16 cellular contexts compared by ENCODE assay signal in genomic region chr17:50696365-50696879, GRCh38. TPM values are rescaled to one million over a fixed set of nuclear protein-coding genes. Genes with fewer than 3 reads are reported as not detected.
DNase-seq lines count a peak whose midpoint lies in the region; ATAC-seq, FAIRE-seq and TF ChIP-seq lines count a peak whose summit lies in the region.
"Had no signal": no experiment of that assay in that cellular context is flagged by ENCODE, and none has a peak within 500 bp of the region (broad histone marks: within the 10 kb centered on the region; RNA-seq: fewer than 3 reads in every experiment).

No MANE protein-coding gene starts in this region.

- intact Hi-C loops in HepG2 (cut with micrococcal nuclease; ENCODE audit: unreplicated experiment): no loop called here

- in situ Hi-C loops in HepG2 (cut with HindIII; ENCODE audit: extremely low pct_ligation_motif_present, low pct_unique_long_range_greater_than_20kb): loop anchor here (5.0 kb wide), 1 partner anchor 214 kb away; no protein-coding TSS in a partner anchor

- H3K27me3 ChIP-seq in MM.1S (replicated peaks; ENCODE audit: insufficient read depth, low read length): no peaks in the 10 kb centered on the region
- no peaks in the 10 kb centered on the region for H3K27me3 ChIP-seq in mesenchymal stem cell (ENCODE audit: control insufficient read depth in 1 of 2, insufficient read depth in 1 of 2, low read length in 2 of 2)
- H3K27me3 ChIP-seq in HepG2 (ENCODE audit: control insufficient read depth in 1 of 2, insufficient read depth in 2 of 2, low read length in 2 of 2): no peaks in the 10 kb centered on the region

- H3K27me3 Mint-ChIP-seq in activated T-cell treated with anti-CD3 and anti-CD28 coated beads, Interleukin-2, amount 50 U/mL, for 72 hours (ENCODE audit: low read depth): no peaks in the 10 kb centered on the region
- no peaks in the 10 kb centered on the region for H3K27me3 Mint-ChIP-seq in activated naive CD8-positive, alpha-beta T cell treated with anti-CD3 and anti-CD28 coated beads for 36 hours
- H3K27me3 Mint-ChIP-seq: IgD-negative memory B cell had no signal

- peak overlapping the region; percentile 37; the same call in 1 of the 2 replicates for H3K9ac ChIP-seq in MM.1S (ENCODE audit: low read length)
- no peak overlapping the region for H3K9ac ChIP-seq in mesenchymal stem cell (ENCODE audit: low read length)
- H3K9ac ChIP-seq in HepG2 (ENCODE audit: insufficient read depth, low read depth, low read length): no peak overlapping the region

- no peak overlapping the region for H2BK5ac ChIP-seq in mesenchymal stem cell (ENCODE audit: low read depth, low read length, poor library complexity, severe bottlenecking)

- no peak overlapping the region for H2AK5ac ChIP-seq in mesenchymal stem cell (ENCODE audit: low read length, severe bottlenecking)

- no peak overlapping the region for H3K23ac ChIP-seq in mesenchymal stem cell (ENCODE audit: low read length in 2 of 2)

- H2AFZ ChIP-seq in MM.1S (ENCODE audit: low read length): no peak overlapping the region
- H2AFZ ChIP-seq in mesenchymal stem cell (ENCODE audit: low read depth, low read length): no peak overlapping the region
- no peak overlapping the region for H2AFZ ChIP-seq in HepG2 (ENCODE audit: low read length)

- no peak for ATAC-seq in activated T-cell treated with anti-CD3 and anti-CD28 coated beads, Interleukin-2, amount 50 U/mL, for 72 hours (replicated peaks in 1 of 2)
- no peak for ATAC-seq in stimulated activated effector memory CD8-positive, alpha-beta T cell treated with anti-CD3 and anti-CD28 coated beads, Interleukin-12 subunit alpha, Interleukin-12 subunit beta, amount 100 ng/mL, for 72 hours
- no peak for ATAC-seq in HepG2

- H3K4me3 ChIP-seq in MM.1S (ENCODE audit: low read length) (peak overlapping the region; percentile 31; the same call in 1 of the 2 replicates), mesenchymal stem cell (ENCODE audit: insufficient read depth in 1 of 2, low read depth in 1 of 2, low read length in 2 of 2) (no peak overlapping the region), HepG2 (replicated peaks in 1 of 3; ENCODE audit: insufficient read depth in 1 of 3, low read depth in 2 of 3, low read length in 3 of 3) (no peak overlapping the region)
- H3K4me3 ChIP-seq: HAP-1 had no signal

- no peaks in the 10 kb centered on the region for H3K9me2 ChIP-seq in MM.1S (replicated peaks; ENCODE audit: insufficient read depth, low read length)

- TF ChIP-seq CTCF in MM.1S (IDR thresholded peaks at IDR 0.05; ENCODE audit: low read length) (no peak), HepG2 (CRISPR knock-in tag; IDR thresholded peaks at IDR 0.05) (no peak)

- no peaks in the 10 kb centered on the region for H3K9me3 Mint-ChIP-seq in activated T-cell treated with anti-CD3 and anti-CD28 coated beads, Interleukin-2, amount 50 U/mL, for 72 hours
- no peaks in the 10 kb centered on the region for H3K9me3 Mint-ChIP-seq in activated naive CD8-positive, alpha-beta T cell treated with anti-CD3 and anti-CD28 coated beads for 36 hours
- H3K9me3 Mint-ChIP-seq in stimulated activated effector memory CD8-positive, alpha-beta T cell treated with anti-CD3 and anti-CD28 coated beads, Interleukin-12 subunit alpha, Interleukin-12 subunit beta, amount 100 ng/mL, for 72 hours: no peaks in the 10 kb centered on the region
- H3K9me3 Mint-ChIP-seq: IgD-negative memory B cell had no signal

- no peak overlapping the region for H3K4me3 Mint-ChIP-seq in activated T-cell treated with anti-CD3 and anti-CD28 coated beads, Interleukin-2, amount 50 U/mL, for 72 hours
- H3K4me3 Mint-ChIP-seq in activated naive CD8-positive, alpha-beta T cell treated with anti-CD3 and anti-CD28 coated beads for 36 hours: no peak overlapping the region
- no peak overlapping the region for H3K4me3 Mint-ChIP-seq in stimulated activated effector memory CD8-positive, alpha-beta T cell treated with anti-CD3 and anti-CD28 coated beads, Interleukin-12 subunit alpha, Interleukin-12 subunit beta, amount 100 ng/mL, for 72 hours
- H3K4me3 Mint-ChIP-seq: IgD-negative memory B cell had no signal

- H3F3A ChIP-seq in MM.1S (ENCODE audit: insufficient read depth, low read length): peaks cover 35% of the 10 kb centered on the region

- H2BK120ac ChIP-seq in mesenchymal stem cell (ENCODE audit: low read depth, low read length): no peak overlapping the region

- no peaks in the 10 kb centered on the region for H4K20me1 ChIP-seq in MM.1S (ENCODE audit: insufficient read depth, low read length)
- H4K20me1 ChIP-seq in HepG2 (ENCODE audit: insufficient read depth, low read length): no peaks in the 10 kb centered on the region

- WGBS in mesenchymal stem cell: 86% methylated on average over 1 of the region's 3 CpGs
- WGBS in HepG2 (ENCODE audit: low lambda C conversion rate): 98% methylated on average over 3 of the region's 3 CpGs

- no peak overlapping the region for H3K4ac ChIP-seq in mesenchymal stem cell (ENCODE audit: low read depth in 1 of 2, low read length in 2 of 2)

- POLR2A ChIA-PET in HepG2 (lab: Yijun Ruan, JAX): interaction anchor here (1.1 to 21.3 kb wide), 6 partner anchors 10 to 153 kb away, joined by 4 to 839 read pairs (median 52); partner anchors contain the start of genes ABCC3, ANKRD40 and LUC7L3

- peaks cover 4 to 32% of the 10 kb centered on the region in 2 donors for H3K36me3 Mint-ChIP-seq in activated T-cell treated with anti-CD3 and anti-CD28 coated beads, Interleukin-2, amount 50 U/mL, for 72 hours (ENCODE audit: insufficient read depth in 2 of 2)
- H3K36me3 Mint-ChIP-seq in activated naive CD8-positive, alpha-beta T cell treated with anti-CD3 and anti-CD28 coated beads for 36 hours: peaks cover 27% of the 10 kb centered on the region
- peaks cover 96% of the 10 kb centered on the region for H3K36me3 Mint-ChIP-seq in stimulated activated effector memory CD8-positive, alpha-beta T cell treated with anti-CD3 and anti-CD28 coated beads, Interleukin-12 subunit alpha, Interleukin-12 subunit beta, amount 100 ng/mL, for 72 hours

- H3K9me3 ChIP-seq in MM.1S (replicated peaks; ENCODE audit: insufficient read depth, low read length): no peaks in the 10 kb centered on the region
- no peaks in the 10 kb centered on the region for H3K9me3 ChIP-seq in mesenchymal stem cell (ENCODE audit: control insufficient read depth, low read length)
- H3K9me3 ChIP-seq in HepG2 (ENCODE audit: low read length): no peaks in the 10 kb centered on the region
- H3K9me3 ChIP-seq: HAP-1 had no signal

- CTCF ChIA-PET in HepG2 (lab: Yijun Ruan, JAX; ENCODE audit: low intra/inter-chr PET ratio, low total read pairs): interaction anchor here (6.0 kb wide), 1 partner anchor 66 kb away, joined by 67 read pairs; no protein-coding TSS in a partner anchor

- peak overlapping the region; percentile 88 for H3K27ac Mint-ChIP-seq in activated T-cell treated with anti-CD3 and anti-CD28 coated beads, Interleukin-2, amount 50 U/mL, for 72 hours
- H3K27ac Mint-ChIP-seq in activated naive CD8-positive, alpha-beta T cell treated with anti-CD3 and anti-CD28 coated beads for 36 hours: peak overlapping the region; percentile 35
- peak overlapping the region; percentile 46 for H3K27ac Mint-ChIP-seq in stimulated activated effector memory CD8-positive, alpha-beta T cell treated with anti-CD3 and anti-CD28 coated beads, Interleukin-12 subunit alpha, Interleukin-12 subunit beta, amount 100 ng/mL, for 72 hours

- H4K8ac ChIP-seq in mesenchymal stem cell (ENCODE audit: low read length): no peak overlapping the region

- H3K4me2 ChIP-seq in MM.1S (ENCODE audit: low read depth, low read length) (peak overlapping the region; percentile 84), mesenchymal stem cell (ENCODE audit: low read length, poor library complexity, severe bottlenecking) (no peak overlapping the region), HepG2 (ENCODE audit: low read depth, low read length) (no peak overlapping the region)

- H3K14ac ChIP-seq in mesenchymal stem cell (ENCODE audit: low read length in 2 of 2): no peak overlapping the region

- H3K18ac ChIP-seq in mesenchymal stem cell (ENCODE audit: low read depth in 1 of 2, low read length in 2 of 2): no peak overlapping the region

- TF ChIP-seq EP300 in HepG2 (IDR thresholded peaks at IDR 0.05; ENCODE audit: low read depth in 2 of 2, low read length in 2 of 2): no peak
- TF ChIP-seq EP300 in HepG2 (CRISPR knock-in tag; IDR thresholded peaks at IDR 0.05; ENCODE audit: borderline replicate concordance): no peak

- H3K4me1 Mint-ChIP-seq in activated T-cell treated with anti-CD3 and anti-CD28 coated beads, Interleukin-2, amount 50 U/mL, for 72 hours (ENCODE audit: low read depth): peaks cover 15% of the 10 kb centered on the region
- peaks cover 21% of the 10 kb centered on the region for H3K4me1 Mint-ChIP-seq in activated naive CD8-positive, alpha-beta T cell treated with anti-CD3 and anti-CD28 coated beads for 36 hours
- H3K4me1 Mint-ChIP-seq in stimulated activated effector memory CD8-positive, alpha-beta T cell treated with anti-CD3 and anti-CD28 coated beads, Interleukin-12 subunit alpha, Interleukin-12 subunit beta, amount 100 ng/mL, for 72 hours: peaks cover 4% of the 10 kb centered on the region

- H3K27ac ChIP-seq in MM.1S (ENCODE audit: low read length) (peak overlapping the region; percentile 82), mesenchymal stem cell (ENCODE audit: low read length, poor library complexity, severe bottlenecking) (no peak overlapping the region), HepG2 (ENCODE audit: extremely low read length, insufficient read depth, low read length) (no peak overlapping the region)

- H3K36me3 ChIP-seq in MM.1S (replicated peaks; ENCODE audit: insufficient read depth, low read length) (peaks cover 19% of the 10 kb centered on the region), mesenchymal stem cell (ENCODE audit: control insufficient read depth in 1 of 2, insufficient read depth in 2 of 2, low read depth in 1 of 2, low read length in 2 of 2) (peaks cover 18 to 79% of the 10 kb centered on the region in 2 experiments), HepG2 (replicated peaks in 1 of 2; ENCODE audit: control insufficient read depth in 1 of 2, insufficient read depth in 2 of 2, low read length in 2 of 2) (peaks cover 20 to 41% of the 10 kb centered on the region in 2 experiments)

- no peak for TF ChIP-seq RAD21 in HepG2 (CRISPR knock-in tag; IDR thresholded peaks at IDR 0.05)

- peaks cover 42% of the 10 kb centered on the region for H3K4me1 ChIP-seq in MM.1S (ENCODE audit: low read length)
- H3K4me1 ChIP-seq in mesenchymal stem cell (ENCODE audit: control insufficient read depth, insufficient read depth, low read depth, low read length): peaks cover 17% of the 10 kb centered on the region
- peaks cover 45% of the 10 kb centered on the region for H3K4me1 ChIP-seq in HepG2 (ENCODE audit: insufficient read depth, low read length)
- H3K4me1 ChIP-seq: HAP-1 had no signal

- H3K79me2 ChIP-seq in MM.1S (ENCODE audit: low read length) (peaks cover 44% of the 10 kb centered on the region), HepG2 (ENCODE audit: insufficient read depth, low read length) (peaks cover 6% of the 10 kb centered on the region)

- H4K91ac ChIP-seq in mesenchymal stem cell (ENCODE audit: low read length): no peak overlapping the region

- no peak overlapping the region for H2BK12ac ChIP-seq in mesenchymal stem cell (ENCODE audit: low read length in 2 of 2)

- no peak overlapping the region for H2BK15ac ChIP-seq in mesenchymal stem cell (ENCODE audit: low read depth, poor library complexity, severe bottlenecking)

- peaks cover 13% of the 10 kb centered on the region for H3K79me1 ChIP-seq in mesenchymal stem cell (replicated peaks; ENCODE audit: low read length, poor library complexity, severe bottlenecking)

- no peak for DNase-seq in activated T-cell treated with anti-CD3 and anti-CD28 coated beads, Interleukin-2, amount 50 U/mL, for 72 hours
- DNase-seq in activated T-cell treated with anti-CD3 and anti-CD28 coated beads for 4 hours: no peak
- peak; percentile 83 for DNase-seq in MM.1S
- no peak for DNase-seq in activated naive CD8-positive, alpha-beta T cell treated with anti-CD3 and anti-CD28 coated beads for 36 hours
- no peak for DNase-seq in stimulated activated effector memory CD8-positive, alpha-beta T cell treated with anti-CD3 and anti-CD28 coated beads, Interleukin-12 subunit alpha, Interleukin-12 subunit beta, amount 100 ng/mL, for 72 hours (ENCODE audit: low spot score in 2 of 2)
- no peak for DNase-seq in mesenchymal stem cell
- no peak for DNase-seq in islet precursor cell
- DNase-seq in HepG2 (ENCODE audit: low spot score): no peak
- DNase-seq: DMS53, NCI-H146, NCI-H2081 treated with DMSO at 0.1 percent for 48 hours, NCI-H526, OCI-M1 had no signal

- no peak for TF ChIP-seq POLR2A in HepG2 (IDR thresholded peaks at IDR 0.05; ENCODE audit: insufficient read depth in 1 of 2, low read depth in 2 of 2, low read length in 2 of 2)

- no peak for FAIRE-seq in HepG2 (lab: Jason Lieb, UNC)
- FAIRE-seq: GM19239 had no signal

- no TSS peak for BruUV-seq in HepG2 (replicated peaks; lab: Mats Ljungman, UMichigan)

RNA-seq across cellular contexts. Expression of gene ANKRD40, which starts 11.3 kb away (rescaled TPM):
- total RNA-seq in activated T-cell treated with anti-CD3 and anti-CD28 coated beads, Interleukin-2, amount 50 U/mL, for 72 hours: 10 to 100 TPM; 36.4 to 37.8 TPM
- total RNA-seq in activated naive CD8-positive, alpha-beta T cell treated with anti-CD3 and anti-CD28 coated beads for 36 hours: 10 to 100 TPM; 39.5 to 40.2 TPM
- polyA plus RNA-seq in mesenchymal stem cell (2013, experiment 1 of 2): 25.9 TPM
- 26.3 TPM for polyA plus RNA-seq in mesenchymal stem cell (2013, experiment 2 of 2)
- 46.4 and 52.4 TPM in 2 replicates for total RNA-seq in HepG2 (2016; rRNA removed; fragmentation: Illumina TruSeq; extraction: Trizol)
- total RNA-seq in HepG2 (2016; cell fraction: cytosol; rRNA removed; fragmentation: Illumina TruSeq; extraction: Trizol; ENCODE audit: low read depth): 14.8 and 17.0 TPM in 2 replicates
- 43.9 and 45.1 TPM in 2 replicates for total RNA-seq in HepG2 (2016; cell fraction: insoluble cytoplasmic fraction; rRNA removed; fragmentation: Illumina TruSeq; extraction: Trizol)
- total RNA-seq in HepG2 (2016; cell fraction: membrane; rRNA removed; fragmentation: Illumina TruSeq; extraction: Trizol): 53.6 and 57.7 TPM in 2 replicates
- total RNA-seq in HepG2 (2016; cell fraction: nucleus; rRNA removed; fragmentation: Illumina TruSeq; extraction: Trizol): 27.7 and 32.1 TPM in 2 replicates
- polyA plus RNA-seq in HepG2 (2011; rRNA removed): 30.2 and 35.0 TPM in 2 replicates
- polyA plus RNA-seq in HepG2 (2011; cell fraction: cytosol; rRNA removed): 20.9 and 27.5 TPM in 2 replicates
- 14.0 and 17.7 TPM in 2 replicates for polyA plus RNA-seq in HepG2 (2011; cell fraction: nucleus; rRNA removed)
- polyA plus RNA-seq in HepG2 (2012): 25.7 and 26.1 TPM in 2 replicates
- 12.7 TPM in 2 replicates for polyA plus RNA-seq in HepG2 (2016; cell fraction: cytosol; fragmentation: Illumina TruSeq; extraction: Trizol; ENCODE audit: low read depth)
- polyA plus RNA-seq in HepG2 (2016; cell fraction: insoluble cytoplasmic fraction; fragmentation: Illumina TruSeq; extraction: Trizol; ENCODE audit: low read depth): 37.2 and 46.0 TPM in 2 replicates
- 34.9 and 37.7 TPM in 2 replicates for polyA plus RNA-seq in HepG2 (2016; cell fraction: membrane; fragmentation: Illumina TruSeq; extraction: Trizol; ENCODE audit: low read depth)
- 52.0 and 58.7 TPM in 2 replicates for polyA plus RNA-seq in HepG2 (2016; cell fraction: nucleus; fragmentation: Illumina TruSeq; extraction: Trizol; ENCODE audit: insufficient read depth, low read depth)
- polyA minus RNA-seq in HepG2 (2011; rRNA and poly(A)+ RNA removed; ENCODE audit: low replicate concordance): 22.7 and 24.6 TPM in 2 replicates
- polyA minus RNA-seq in HepG2 (2011; cell fraction: cytosol; rRNA and poly(A)+ RNA removed): 31.7 and 31.9 TPM in 2 replicates
- 21.2 and 23.9 TPM in 2 replicates for polyA minus RNA-seq in HepG2 (2011; cell fraction: nucleus; rRNA and poly(A)+ RNA removed)

RNA-seq across cellular contexts. Expression of gene LUC7L3, which starts 23.0 kb away (rescaled TPM):
- total RNA-seq in activated T-cell treated with anti-CD3 and anti-CD28 coated beads, Interleukin-2, amount 50 U/mL, for 72 hours: 100 to 1,000 TPM; 148 to 190 TPM
- total RNA-seq in activated naive CD8-positive, alpha-beta T cell treated with anti-CD3 and anti-CD28 coated beads for 36 hours: 100 to 1,000 TPM; 108 to 116 TPM
- polyA plus RNA-seq in mesenchymal stem cell (2013, experiment 1 of 2): 99.9 TPM
- polyA plus RNA-seq in mesenchymal stem cell (2013, experiment 2 of 2): 97.1 TPM
- total RNA-seq in HepG2 (2016; rRNA removed; fragmentation: Illumina TruSeq; extraction: Trizol): 60.2 and 108 TPM in 2 replicates
- 18.8 and 26.1 TPM in 2 replicates for total RNA-seq in HepG2 (2016; cell fraction: cytosol; rRNA removed; fragmentation: Illumina TruSeq; extraction: Trizol; ENCODE audit: low read depth)
- 62.5 and 109 TPM in 2 replicates for total RNA-seq in HepG2 (2016; cell fraction: insoluble cytoplasmic fraction; rRNA removed; fragmentation: Illumina TruSeq; extraction: Trizol)
- 14.5 and 18.9 TPM in 2 replicates for total RNA-seq in HepG2 (2016; cell fraction: membrane; rRNA removed; fragmentation: Illumina TruSeq; extraction: Trizol)
- 195 TPM in 2 replicates for total RNA-seq in HepG2 (2016; cell fraction: nucleus; rRNA removed; fragmentation: Illumina TruSeq; extraction: Trizol)
- 95.9 and 120 TPM in 2 replicates for polyA plus RNA-seq in HepG2 (2011; rRNA removed)
- polyA plus RNA-seq in HepG2 (2011; cell fraction: cytosol; rRNA removed): 30.0 and 34.7 TPM in 2 replicates
- 415 and 478 TPM in 2 replicates for polyA plus RNA-seq in HepG2 (2011; cell fraction: nucleus; rRNA removed)
- 194 and 235 TPM in 2 replicates for polyA plus RNA-seq in HepG2 (2012)
- 7.1 and 8.6 TPM in 2 replicates for polyA plus RNA-seq in HepG2 (2016; cell fraction: cytosol; fragmentation: Illumina TruSeq; extraction: Trizol; ENCODE audit: low read depth)
- polyA plus RNA-seq in HepG2 (2016; cell fraction: insoluble cytoplasmic fraction; fragmentation: Illumina TruSeq; extraction: Trizol; ENCODE audit: low read depth): 136 and 147 TPM in 2 replicates
- 13.0 and 18.1 TPM in 2 replicates for polyA plus RNA-seq in HepG2 (2016; cell fraction: membrane; fragmentation: Illumina TruSeq; extraction: Trizol; ENCODE audit: low read depth)
- 530 TPM in 2 replicates for polyA plus RNA-seq in HepG2 (2016; cell fraction: nucleus; fragmentation: Illumina TruSeq; extraction: Trizol; ENCODE audit: insufficient read depth, low read depth)
- polyA minus RNA-seq in HepG2 (2011; rRNA and poly(A)+ RNA removed; ENCODE audit: low replicate concordance): 33.0 and 52.4 TPM in 2 replicates
- 14.1 and 14.4 TPM in 2 replicates for polyA minus RNA-seq in HepG2 (2011; cell fraction: cytosol; rRNA and poly(A)+ RNA removed)
- polyA minus RNA-seq in HepG2 (2011; cell fraction: nucleus; rRNA and poly(A)+ RNA removed): 321 and 363 TPM in 2 replicates

Comparison
In these comparisons a context has a peak if more than half of its experiments do, and no peak if none do; other contexts are left out.
1. H3K27ac Mint-ChIP-seq: peak in every context shown above with its lines; median percentile 88 in activated T-cell treated with anti-CD3 and anti-CD28 coated beads, Interleukin-2, amount 50 U/mL, for 72 hours; 46 in stimulated activated effector memory CD8-positive, alpha-beta T cell treated with anti-CD3 and anti-CD28 coated beads, Interleukin-12 subunit alpha, Interleukin-12 subunit beta, amount 100 ng/mL, for 72 hours; 35 in activated naive CD8-positive, alpha-beta T cell treated with anti-CD3 and anti-CD28 coated beads for 36 hours.